In genomic region chr4:71732706-71733105, GRCh38 we compare ENCODE assay signal across 10 cellular contexts. TPM values are rescaled to one million over a fixed set of nuclear protein-coding genes. Genes with fewer than 3 reads are reported as not detected.
DNase-seq lines count a peak whose midpoint lies in the region; ATAC-seq and TF ChIP-seq lines count a peak whose summit lies in the region.
"Had no signal": no experiment of that assay in that cellular context is flagged by ENCODE, and none has a peak within 500 bp of the region (broad histone marks: within the 10 kb centered on the region; RNA-seq: fewer than 3 reads in every experiment).

No MANE protein-coding gene starts in this region.

- DNase-seq in A673 (ENCODE audit: low spot score) = peak; percentile 49
- DNase-seq in GM23338 (ENCODE audit: low spot score) = peak; percentile 69
- no peak for DNase-seq in RWPE2 (ENCODE audit: low spot score)
- DNase-seq in hepatic stellate cell (ENCODE audit: low spot score) = peak; percentile 7
- no peak for DNase-seq in T-helper 9 cell
- DNase-seq: NK-92 treated with Interleukin-12 subunit alpha and Interleukin-12 subunit beta, amount 100 ng/mL, for 24 hours had no signal

- H3K4me1 Mint-ChIP-seq in GM23338 = no peaks in the 10 kb centered on the region

- no peaks in the 10 kb centered on the region for H3K79me2 ChIP-seq in GM23338 (replicated peaks; ENCODE audit: insufficient read depth)

- no peak for TF ChIP-seq POLR2A in gastroesophageal sphincter (IDR thresholded peaks at IDR 0.05)

- no TSS peak for BruUV-seq in A673 (replicated peaks; lab: Mats Ljungman, UMichigan)

- no peaks in the 10 kb centered on the region for H3K9me3 ChIP-seq in A673 (ENCODE audit: low read depth, low read length, poor library complexity, severe bottlenecking)
- H3K9me3 ChIP-seq in RWPE2 (ENCODE audit: severe bottlenecking) = no peaks in the 10 kb centered on the region
- no peaks in the 10 kb centered on the region for H3K9me3 ChIP-seq in gastroesophageal sphincter

- no peaks in the 10 kb centered on the region for H4K20me1 ChIP-seq in GM23338 (replicated peaks; ENCODE audit: insufficient read depth)

- H3K36me3 ChIP-seq in A673 (ENCODE audit: insufficient read depth, low read length, poor library complexity, severe bottlenecking) (no peaks in the 10 kb centered on the region), GM23338 (ENCODE audit: insufficient read depth) (no peaks in the 10 kb centered on the region; the same call in 1 of the 2 replicates), RWPE2 (ENCODE audit: low read depth) (no peaks in the 10 kb centered on the region), gastroesophageal sphincter (no peaks in the 10 kb centered on the region)

- no peak overlapping the region for H3K4me2 ChIP-seq in GM23338

- H3K4me1 ChIP-seq in A673 (ENCODE audit: insufficient read depth, low read length, poor library complexity, severe bottlenecking) (no peaks in the 10 kb centered on the region), GM23338 (ENCODE audit: insufficient read depth) (no peaks in the 10 kb centered on the region), RWPE2 (ENCODE audit: insufficient read depth, poor library complexity, severe bottlenecking) (no peaks in the 10 kb centered on the region), gastroesophageal sphincter (no peaks in the 10 kb centered on the region)

- peaks cover 2% of the 10 kb centered on the region for H3K27me3 Mint-ChIP-seq in GM23338 (ENCODE audit: insufficient read depth, low read depth, poor library complexity)

- no peak overlapping the region for H3K4me3 Mint-ChIP-seq in GM23338
- H3K4me3 Mint-ChIP-seq: dendritic cell treated with granulocyte-macrophage colony-stimulating factor and Interleukin-4, amounts not matched to agents 40 ng/mL and 50 ng/mL, for 4 days had no signal

- TF ChIP-seq EP300 in gastroesophageal sphincter (IDR thresholded peaks at IDR 0.05) = no peak

- H3F3A ChIP-seq in GM23338 (replicated peaks; ENCODE audit: low read depth) = no peaks in the 10 kb centered on the region

- peaks cover 45% of the 10 kb centered on the region for H3K9me3 Mint-ChIP-seq in GM23338

- 75 to 79% methylated on average over 2 of the region's 2 CpGs for WGBS in gastroesophageal sphincter (ENCODE audit: low coverage in 1 of 2), 2 donors

- peak; percentile 56 for TF ChIP-seq CTCF in A673 (conservative IDR thresholded peaks at IDR 0.05; ENCODE audit: low read depth, low read length)
- peak; percentile 70 to 78 for TF ChIP-seq CTCF in GM23338 (conservative IDR thresholded peaks at IDR 0.05; ENCODE audit: low read depth in 2 of 2)
- TF ChIP-seq CTCF in RWPE2 (IDR thresholded peaks at IDR 0.05; ENCODE audit: poor library complexity, severe bottlenecking) = peak; percentile 60
- TF ChIP-seq CTCF in gastroesophageal sphincter (IDR thresholded peaks at IDR 0.05) = peak in 1 of 4 experiments; percentile 13

- H2AFZ ChIP-seq in GM23338 = no peak overlapping the region

- ATAC-seq in GM23338 (no peak), RWPE2 (ENCODE audit: low read depth) (no peak), gastroesophageal sphincter (no peak), GM18511 (IDR thresholded peaks at IDR 0.05; ENCODE audit: unreplicated experiment) (no peak), HG02885 (IDR thresholded peaks at IDR 0.05; ENCODE audit: poor library complexity, unreplicated experiment) (no peak)

- intact Hi-C loops in A673 (cut with micrococcal nuclease; ENCODE audit: unreplicated experiment) = loop anchor here (1.0 to 10.0 kb wide), 3 partner anchors 146 to 554 kb away; no protein-coding TSS in a partner anchor

- no peaks in the 10 kb centered on the region for H3K9me2 ChIP-seq in GM23338 (ENCODE audit: insufficient read depth)

- H3K27me3 ChIP-seq in A673 (replicated peaks; ENCODE audit: insufficient read depth, low read depth, low read length, poor library complexity) = no peaks in the 10 kb centered on the region
- no peaks in the 10 kb centered on the region for H3K27me3 ChIP-seq in GM23338 (ENCODE audit: insufficient read depth)
- H3K27me3 ChIP-seq in RWPE2 (ENCODE audit: insufficient read depth, poor library complexity, severe bottlenecking) = no peaks in the 10 kb centered on the region
- H3K27me3 ChIP-seq in gastroesophageal sphincter = no peaks in the 10 kb centered on the region

- H3K27ac ChIP-seq in A673 (ENCODE audit: low read depth, low read length, poor library complexity, severe bottlenecking) = no peak overlapping the region
- no peak overlapping the region for H3K27ac ChIP-seq in GM23338 (ENCODE audit: low read depth)
- no peak overlapping the region for H3K27ac ChIP-seq in RWPE2 (ENCODE audit: poor library complexity, severe bottlenecking)
- H3K27ac ChIP-seq in gastroesophageal sphincter = no peak overlapping the region

- CTCF ChIA-PET in A673 (lab: Charles Lee) = interaction anchor here (0.7 kb wide), 1 partner anchor 283 kb away, joined by 13 read pairs; no protein-coding TSS in a partner anchor

- H3K27ac Mint-ChIP-seq in GM23338 = peak overlapping the region; percentile 94; the same call in 1 of the 2 replicates
- H3K27ac Mint-ChIP-seq: dendritic cell treated with granulocyte-macrophage colony-stimulating factor and Interleukin-4, amounts not matched to agents 40 ng/mL and 50 ng/mL, for 4 days had no signal

- H3K36me3 Mint-ChIP-seq in GM23338 (ENCODE audit: low read depth) = peaks cover 50% of the 10 kb centered on the region

- POLR2A ChIA-PET in A673 (lab: Charles Lee; ENCODE audit: low non-redundant PET) = no interaction called here

- H3K4me3 ChIP-seq in A673 (ENCODE audit: low read depth, low read length, poor library complexity, severe bottlenecking) = no peak overlapping the region
- no peak overlapping the region for H3K4me3 ChIP-seq in GM23338
- no peak overlapping the region for H3K4me3 ChIP-seq in RWPE2 (ENCODE audit: severe bottlenecking)
- H3K4me3 ChIP-seq in gastroesophageal sphincter = no peak overlapping the region

TF ChIP-seq in GM23338, 12 proteins besides CTCF, POLR2A, EP300 and RAD21:
- no peak for TF ChIP-seq POLR2AphosphoS5 (IDR thresholded peaks at IDR 0.05; ENCODE audit: low read depth)
- no peak for TF ChIP-seq CREB1 (CRISPR knock-in tag; IDR thresholded peaks at IDR 0.05; ENCODE audit: low read depth)
- no peak for TF ChIP-seq JUNB (IDR thresholded peaks at IDR 0.05; ENCODE audit: unreplicated experiment)

RNA-seq across cellular contexts. Expression of gene GC, which starts 51.2 kb away (rescaled TPM):
- not detected in 2 replicates for total RNA-seq in A673 (2021)
- total RNA-seq in GM23338 (2014; rRNA removed; shearing (Covaris generic)) = 0.21 TPM in 1 of 2 replicates, not detected in the other
- 0.38 and 1.7 TPM in 2 replicates for polyA plus RNA-seq in GM23338 (2016; fragmentation: Nextera tagmentation; extraction: Ambion mirVana)
- under 1 TPM in 1 of 4 donors, not detected in 3; 0.62 TPM for total RNA-seq in gastroesophageal sphincter

Comparison
In these comparisons a context has a peak if more than half of its experiments do, and no peak if none do; other contexts are left out.
1. DNase-seq: peak in A673 (single experiment), GM23338 (single experiment) and hepatic stellate cell (single experiment); none in RWPE2 (single experiment) and T-helper 9 cell (single experiment).